ENCODE assay signal across 14 cellular contexts in the genomic region with DNA sequence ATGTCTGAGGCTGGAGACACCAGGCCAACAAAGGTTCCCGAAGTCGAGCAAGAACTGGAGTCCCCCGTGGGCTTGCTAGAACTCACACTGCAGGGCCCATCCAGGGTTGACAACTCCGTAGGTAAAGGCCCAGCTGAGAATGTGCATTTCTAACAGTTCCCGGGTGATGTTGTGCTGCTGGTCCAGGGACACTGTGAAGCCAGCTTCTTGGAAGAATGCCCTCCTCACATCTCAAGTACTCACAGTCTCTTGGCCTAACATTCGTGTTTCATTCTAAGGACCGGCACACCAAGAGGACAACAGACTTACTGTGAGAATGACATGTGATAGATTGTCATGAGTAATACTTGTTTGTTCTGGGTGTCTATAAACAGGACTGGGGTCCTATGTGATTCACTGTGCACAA.
DNase-seq lines count a peak whose midpoint lies in the region; ATAC-seq and TF ChIP-seq lines count a peak whose summit lies in the region.
"Had no signal": no experiment of that assay in that cellular context is flagged by ENCODE, and none has a peak within 500 bp of the region (broad histone marks: within the 10 kb centered on the region; RNA-seq: fewer than 3 reads in every experiment).

No MANE protein-coding gene starts in this region.

- 54 to 58% methylated on average over 7 of the region's 7 CpGs for WGBS in heart right ventricle, 2 donors
- WGBS in transverse colon (ENCODE audit: low coverage in 1 of 2), 2 donors = 80% methylated on average over 7 of the region's 7 CpGs; no CpG with 5 or more reads in 1 of the 2 donors

- no peak overlapping the region for H3K4me2 ChIP-seq in osteoblast (ENCODE audit: insufficient read depth, low read length)

- TF ChIP-seq CTCF in brain microvascular endothelial cell (IDR thresholded peaks at IDR 0.05; ENCODE audit: low read depth, low read length, missing control alignments) = no peak
- no peak for TF ChIP-seq CTCF in heart right ventricle (IDR thresholded peaks at IDR 0.05)
- no peak for TF ChIP-seq CTCF in osteoblast (IDR thresholded peaks at IDR 0.05; ENCODE audit: extremely low read depth, low read depth, low read length)
- no peak for TF ChIP-seq CTCF in transverse colon (IDR thresholded peaks at IDR 0.05)

- H3K27ac ChIP-seq in brain microvascular endothelial cell (peak overlapping the region; percentile 81), heart right ventricle (peak overlapping the region; percentile 38 to 89 (median 76)), osteoblast (ENCODE audit: low read depth, low read length) (no peak overlapping the region), transverse colon (peak overlapping the region; percentile 57 to 84 (median 79))

- no peaks in the 10 kb centered on the region for H4K20me1 ChIP-seq in osteoblast (ENCODE audit: insufficient read depth, low read length)

- H3K36me3 ChIP-seq in brain microvascular endothelial cell (replicated peaks) = no peaks in the 10 kb centered on the region
- no peaks in the 10 kb centered on the region for H3K36me3 ChIP-seq in heart right ventricle
- no peaks in the 10 kb centered on the region for H3K36me3 ChIP-seq in osteoblast (ENCODE audit: insufficient read depth, low read length)
- no peaks in the 10 kb centered on the region for H3K36me3 ChIP-seq in transverse colon

- H3K4me3 ChIP-seq in brain microvascular endothelial cell (ENCODE audit: low read depth, low read length) = no peak overlapping the region
- no peak overlapping the region for H3K4me3 ChIP-seq in heart right ventricle
- H3K4me3 ChIP-seq in osteoblast (ENCODE audit: insufficient read depth, low read length) = no peak overlapping the region
- no peak overlapping the region for H3K4me3 ChIP-seq in transverse colon

- H3K79me2 ChIP-seq in osteoblast (ENCODE audit: insufficient read depth, low read length) = no peaks in the 10 kb centered on the region

- ATAC-seq in heart right ventricle (peak in 7 of 8 donors; percentile 8 to 59 (median 38)), HG03108 (IDR thresholded peaks at IDR 0.05; ENCODE audit: unreplicated experiment) (no peak)

- in situ Hi-C loops in brain microvascular endothelial cell (cut with HindIII; ENCODE audit: low pct_ligation_motif_present, low sequenced_read_pairs) (no loop called here), transverse colon (cut with MboI; ENCODE audit: low pct_ligation_motif_present in 1 of 4, low pct_unique_long_range_greater_than_20kb in 1 of 4, low sequenced_read_pairs in 3 of 4) (no loop called here)

- TF ChIP-seq POLR2A in transverse colon (IDR thresholded peaks at IDR 0.05) = no peak

- TF ChIP-seq EP300 in transverse colon (IDR thresholded peaks at IDR 0.05; ENCODE audit: low read depth) = no peak

- H3K9me3 ChIP-seq in heart right ventricle = no peaks in the 10 kb centered on the region
- H3K9me3 ChIP-seq in osteoblast (ENCODE audit: low read depth, low read length) = no peaks in the 10 kb centered on the region
- H3K9me3 ChIP-seq in transverse colon = no peaks in the 10 kb centered on the region

- peak; percentile 28 for DNase-seq in brain microvascular endothelial cell
- DNase-seq in heart right ventricle = no peak
- DNase-seq in osteoblast (ENCODE audit: insufficient read length, low spot score, missing footprints) = peak; percentile 43
- no peak for DNase-seq in transverse colon
- DNase-seq in stimulated activated naive CD4-positive, alpha-beta T cell (lab: John Stamatoyannopoulos, UW) = no peak
- no peak for DNase-seq in NCI-H748 (lab: John Stamatoyannopoulos, UW; ENCODE audit: unreplicated experiment)
- DNase-seq in AG08395 (ENCODE audit: low spot score) = no peak
- DNase-seq: activated CD4-positive, alpha-beta T cell treated with anti-CD3 and anti-CD28 coated beads for 1 hour; activated naive CD8-positive, alpha-beta T cell treated with anti-CD3 and anti-CD28 coated beads, Interleukin-2, amount 10 ng/mL, durations not matched to agents 7 days and 5 days; DMS79; NCI-H1694; NCI-H69; nephron progenitor cell had no signal

- H3K4me1 ChIP-seq in heart right ventricle = peaks cover 15 to 43% (median 23%) of the 10 kb centered on the region in 9 donors
- peaks cover 12% of the 10 kb centered on the region for H3K4me1 ChIP-seq in osteoblast (ENCODE audit: insufficient read depth, low read length)
- H3K4me1 ChIP-seq in transverse colon = peaks cover 0 to 20% (median 3%) of the 10 kb centered on the region in 4 donors

- intact Hi-C loops in heart right ventricle (cut with DNase I) = loop anchor here in 1 of 10 donors (5.0 to 10.0 kb wide), 4 partner anchors 142 to 484 kb away; no protein-coding TSS in a partner anchor
- intact Hi-C loops in transverse colon (cut with DNase I; ENCODE audit: low total_unique reads) = no loop called here

- no peak overlapping the region for H2AFZ ChIP-seq in osteoblast (ENCODE audit: low read length)

- H3K27me3 ChIP-seq in brain microvascular endothelial cell (replicated peaks) (no peaks in the 10 kb centered on the region), heart right ventricle (no peaks in the 10 kb centered on the region), osteoblast (ENCODE audit: insufficient read depth, low read length) (no peaks in the 10 kb centered on the region), transverse colon (no peaks in the 10 kb centered on the region)

Comparison
In these comparisons a context has a peak if more than half of its experiments do, and no peak if none do; other contexts are left out.
1. DNase-seq: peak in brain microvascular endothelial cell (single experiment) and osteoblast (single experiment); none in heart right ventricle (0 of 2), transverse colon (single experiment), stimulated activated naive CD4-positive, alpha-beta T cell (0 of 6), NCI-H748 (single experiment) and AG08395 (single experiment).